In genomic region chr19:49128545-49129237, GRCh38 we compare ENCODE assay signal across 9 cellular contexts. TPM values are rescaled to one million over a fixed set of nuclear protein-coding genes. Genes with fewer than 3 reads are reported as not detected.
DNase-seq lines count a peak whose midpoint lies in the region; ATAC-seq, FAIRE-seq and TF ChIP-seq lines count a peak whose summit lies in the region.
"Had no signal": no experiment of that assay in that cellular context is flagged by ENCODE, and none has a peak within 500 bp of the region (broad histone marks: within the 10 kb centered on the region; RNA-seq: fewer than 3 reads in every experiment).

No MANE protein-coding gene starts in this region.

- H4K5ac ChIP-seq in H1 (ENCODE audit: insufficient read length, low read depth, low read length): no peak overlapping the region

- 0 out of 2 replicates have a peak overlapping the region, but pooled peaks have one; percentile 2 for H3K27ac Mint-ChIP-seq in GM23338

- H3K9me3 ChIP-seq in OCI-LY1 (ENCODE audit: low read length) (no peaks in the 10 kb centered on the region), H1 (ENCODE audit: insufficient read depth in 2 of 2, low read depth in 1 of 2, low read length in 1 of 2) (no peaks in the 10 kb centered on the region)

- 0 out of 2 replicates have a peak overlapping the region, but pooled peaks have one; percentile 39 for H3K27ac ChIP-seq in GM23338 (ENCODE audit: low read depth)
- H3K27ac ChIP-seq in OCI-LY1 (ENCODE audit: low read depth, low read length, poor library complexity, severe bottlenecking): no peak overlapping the region
- no peak overlapping the region for H3K27ac ChIP-seq in H1 (ENCODE audit: low read depth, low read length)

- H3K4me3 ChIP-seq in GM23338 (peak overlapping the region; percentile 69), OCI-LY1 (ENCODE audit: low read depth, low read length, poor library complexity, severe bottlenecking) (peak overlapping the region; percentile 62), H1 (ENCODE audit: extremely low read depth in 1 of 4, insufficient read depth in 2 of 4, low read depth in 3 of 4, low read length in 4 of 4) (peak overlapping the region; percentile 20 to 74 (median 52); a peak in 7 of 8 replicates), retinal pigment epithelial cell (ENCODE audit: low read length) (peak overlapping the region; percentile 37)

- H2BK12ac ChIP-seq in H1 (ENCODE audit: low read depth, low read length): peak overlapping the region; percentile 87; the same call in 1 of the 2 replicates

- DNase-seq in GM23338 (ENCODE audit: low spot score) (no peak), H1 (ENCODE audit: low read depth in 1 of 2, low spot score in 2 of 2) (no peak), retinal pigment epithelial cell (ENCODE audit: low read depth) (no peak), GM13976 (ENCODE audit: low spot score) (no peak)
- DNase-seq in central memory CD4-positive, alpha-beta T cell: no peak

- no peak overlapping the region for H3K4ac ChIP-seq in H1 (replicated peaks; ENCODE audit: insufficient read length, low read depth, low read length)

- no peak for ATAC-seq in GM23338
- ATAC-seq in HG03175 (IDR thresholded peaks at IDR 0.05; ENCODE audit: unreplicated experiment): no peak
- no peak for ATAC-seq in GM21390 (IDR thresholded peaks at IDR 0.05; ENCODE audit: unreplicated experiment)

- H4K8ac ChIP-seq in H1 (ENCODE audit: extremely low read depth, insufficient read depth, low read length): no peak overlapping the region

- in situ Hi-C loops in GM13976 (cut with MboI; ENCODE audit: low sequenced_read_pairs, unreplicated experiment): no loop called here

- peaks cover 27% of the 10 kb centered on the region for H3K4me1 Mint-ChIP-seq in GM23338

- no peak overlapping the region; the same call in 1 of the 2 replicates for H2BK5ac ChIP-seq in H1 (ENCODE audit: low read depth, low read length)

- H3K9ac ChIP-seq in OCI-LY1 (ENCODE audit: low read length): peak overlapping the region; percentile 16; the same call in 1 of the 2 replicates
- H3K9ac ChIP-seq in H1 (replicated peaks in 1 of 4; ENCODE audit: extremely low read depth in 1 of 4, low read depth in 3 of 4, low read length in 3 of 4): peak overlapping the region in 1 of 4 experiments; percentile 47; a peak in 1 of 7 replicates

- H2AFZ ChIP-seq in GM23338 (peak overlapping the region; percentile 100; the same call in 1 of the 2 replicates), OCI-LY1 (ENCODE audit: low read length) (0 out of 2 replicates have a peak overlapping the region, but pooled peaks have one; percentile 56), H1 (ENCODE audit: low read length) (no peak overlapping the region)

- H3K27me3 ChIP-seq in GM23338 (ENCODE audit: insufficient read depth): peaks cover 3% of the 10 kb centered on the region; the same call in 1 of the 2 replicates
- no peaks in the 10 kb centered on the region for H3K27me3 ChIP-seq in OCI-LY1 (ENCODE audit: insufficient read depth, low read length)
- no peaks in the 10 kb centered on the region; a peak in 2 of 7 replicates for H3K27me3 ChIP-seq in H1 (replicated peaks in 1 of 4; ENCODE audit: control insufficient read depth in 3 of 4, extremely low read depth in 1 of 4, insufficient read depth in 3 of 4, low read length in 3 of 4)

- H3K18ac ChIP-seq in H1 (ENCODE audit: extremely low read depth, low read length): peak overlapping the region; percentile 60

- WGBS in H1 (ENCODE audit: extremely low coverage in 1 of 2, insufficient coverage in 1 of 2, insufficient read length in 1 of 2, insufficient replicate concordance in 2 of 2, low coverage in 1 of 2, low lambda C conversion rate in 2 of 2, missing lambda C conversion rate in 1 of 2), 2 experiments: 77% methylated on average over 15 of the region's 15 CpGs; no CpG with 5 or more reads in 1 of the 2 experiments

- no peak overlapping the region for H2BK20ac ChIP-seq in H1 (ENCODE audit: low read length)

- no peak overlapping the region; the same call in 1 of the 2 replicates for H2AK5ac ChIP-seq in H1 (ENCODE audit: low read depth, low read length)

- no peaks in the 10 kb centered on the region for H3K36me3 ChIP-seq in GM23338 (ENCODE audit: insufficient read depth)
- peaks cover 3% of the 10 kb centered on the region; the same call in 1 of the 2 replicates for H3K36me3 ChIP-seq in OCI-LY1 (ENCODE audit: insufficient read depth, low read length)
- H3K36me3 ChIP-seq in H1 (ENCODE audit: control insufficient read depth in 2 of 4, insufficient read depth in 4 of 4, low read length in 3 of 4): peaks cover 0 to 3% (median 0%) of the 10 kb centered on the region in 4 experiments; a peak in 1 of 8 replicates

- H3K79me2 ChIP-seq in GM23338 (replicated peaks; ENCODE audit: insufficient read depth): no peaks in the 10 kb centered on the region
- H3K79me2 ChIP-seq in OCI-LY1 (ENCODE audit: insufficient read depth, low read length): no peaks in the 10 kb centered on the region
- H3K79me2 ChIP-seq in H1 (ENCODE audit: control insufficient read depth in 1 of 2, insufficient read depth in 2 of 2, low read length in 2 of 2): no peaks in the 10 kb centered on the region

- H3K9me3 Mint-ChIP-seq in GM23338: no peaks in the 10 kb centered on the region

- TF ChIP-seq EP300 in H1 (IDR thresholded peaks at IDR 0.05; ENCODE audit: borderline replicate concordance in 1 of 2, low read depth in 2 of 2, low read length in 2 of 2): no peak

- no peak overlapping the region for H3K14ac ChIP-seq in H1 (ENCODE audit: insufficient read length)

- no peak for TF ChIP-seq POLR2A in H1 (IDR thresholded peaks at IDR 0.05; ENCODE audit: control extremely low read depth in 1 of 2, low read depth in 2 of 2, low read length in 2 of 2)

- H4K20me1 ChIP-seq in GM23338 (replicated peaks; ENCODE audit: insufficient read depth): no peaks in the 10 kb centered on the region
- no peaks in the 10 kb centered on the region for H4K20me1 ChIP-seq in OCI-LY1 (ENCODE audit: insufficient read depth, low read length)
- H4K20me1 ChIP-seq in H1 (replicated peaks in 1 of 2; ENCODE audit: control insufficient read depth in 1 of 2, insufficient read depth in 2 of 2, low read length in 2 of 2): peaks cover 0 to 2% of the 10 kb centered on the region in 2 experiments

- no peaks in the 10 kb centered on the region for H3K9me2 ChIP-seq in GM23338 (ENCODE audit: insufficient read depth)
- H3K9me2 ChIP-seq in OCI-LY1 (ENCODE audit: low read depth, low read length): no peaks in the 10 kb centered on the region

- H3F3A ChIP-seq in GM23338 (replicated peaks; ENCODE audit: low read depth): peaks cover 13% of the 10 kb centered on the region; the same call in 1 of the 2 replicates
- no peaks in the 10 kb centered on the region for H3F3A ChIP-seq in OCI-LY1 (ENCODE audit: insufficient read depth, low read length)

- H3K27me3 Mint-ChIP-seq in GM23338 (ENCODE audit: insufficient read depth, low read depth, poor library complexity): peaks cover 8% of the 10 kb centered on the region

- H3K4me3 Mint-ChIP-seq in GM23338: peak overlapping the region; percentile 85

- H3K4me1 ChIP-seq in GM23338 (ENCODE audit: insufficient read depth) (peaks cover 18% of the 10 kb centered on the region), OCI-LY1 (ENCODE audit: insufficient read depth, low read length, severe bottlenecking) (peaks cover 14% of the 10 kb centered on the region), H1 (replicated peaks in 1 of 4; ENCODE audit: control insufficient read depth in 3 of 4, insufficient read depth in 4 of 4, low read length in 3 of 4) (peaks cover 4 to 19% (median 8%) of the 10 kb centered on the region in 4 experiments)

- FAIRE-seq in H1 (lab: Jason Lieb, UNC): no peak

- POLR2A ChIA-PET in H1 (lab: Charles Lee; ENCODE audit: partially characterized antibody): interaction anchor here (1.1 to 2.3 kb wide), 11 partner anchors 8 to 81 kb away, joined by 3 to 17 read pairs (median 6); partner anchors contain the start of gene PPFIA3

- peak overlapping the region; percentile 28 for H2BK120ac ChIP-seq in H1 (replicated peaks; ENCODE audit: low read depth, low read length)

- no peak overlapping the region for H3K23ac ChIP-seq in H1 (ENCODE audit: insufficient read length)

- no peaks in the 10 kb centered on the region for H3K79me1 ChIP-seq in H1 (ENCODE audit: low read depth, low read length)

- peak overlapping the region; percentile 1 for H4K91ac ChIP-seq in H1 (replicated peaks; ENCODE audit: insufficient read length, low read length)

- H2BK15ac ChIP-seq in H1 (ENCODE audit: low read length): peak overlapping the region; percentile 100

- H3K36me3 Mint-ChIP-seq in GM23338 (ENCODE audit: low read depth): peaks cover 5% of the 10 kb centered on the region

- TF ChIP-seq CTCF in GM23338 (conservative IDR thresholded peaks at IDR 0.05; ENCODE audit: low read depth in 2 of 2) (no peak), OCI-LY1 (IDR thresholded peaks at IDR 0.05; ENCODE audit: low read length) (no peak), H1 (IDR thresholded peaks at IDR 0.05; ENCODE audit: control extremely low read depth in 1 of 3, insufficient read depth in 1 of 3, low read depth in 1 of 3, low read length in 3 of 3) (no peak), retinal pigment epithelial cell (conservative IDR thresholded peaks at IDR 0.05; ENCODE audit: low read depth, low read length) (no peak), GM13976 (IDR thresholded peaks at IDR 0.05; ENCODE audit: borderline replicate concordance, control extremely low read depth, extremely low read depth, insufficient read depth, missing control alignments) (no peak)

- H3K23me2 ChIP-seq in H1 (ENCODE audit: low read depth, low read length): peaks cover 13% of the 10 kb centered on the region

- H3K4me2 ChIP-seq in GM23338 (peak overlapping the region; percentile 92), OCI-LY1 (ENCODE audit: low read length) (peak overlapping the region; percentile 84), H1 (ENCODE audit: insufficient read depth in 1 of 2, low read depth in 2 of 2, low read length in 2 of 2) (peak overlapping the region; percentile 93 to 98)

- CTCF ChIA-PET in H1 (lab: Charles Lee; ENCODE audit: partially characterized antibody): interaction anchor here (0.7 to 9.7 kb wide), 17 partner anchors 8 to 136 kb away, joined by 3 to 99 read pairs (median 5); partner anchors contain the start of genes GYS1, LIN7B and RUVBL2

- no peak for TF ChIP-seq RAD21 in H1 (IDR thresholded peaks at IDR 0.05 in 1 of 2, conservative IDR thresholded peaks at IDR 0.05 in 1 of 2; ENCODE audit: low read depth in 2 of 2, low read length in 2 of 2)

- H3K56ac ChIP-seq in H1 (replicated peaks; ENCODE audit: insufficient read length, low read depth, low read length): no peak overlapping the region

RNA-seq across cellular contexts. Expression of gene PPFIA3, which starts 9.3 kb away (rescaled TPM):
- total RNA-seq in GM23338 (2014; rRNA removed; shearing (Covaris generic)): 22.6 and 29.7 TPM in 2 replicates
- polyA plus RNA-seq in GM23338 (2016; fragmentation: Nextera tagmentation; extraction: Ambion mirVana) (21.3 and 25.4 TPM in 2 replicates), H1 (2011; rRNA removed) (15.9 and 28.8 TPM in 2 replicates)
- 25.3 and 28.0 TPM in 2 replicates for total RNA-seq in H1 (2021; fragmentation: NEBNext Ultra II Directional; extraction: Animal tissue kit (Norgen Biotek cat#: 25700))
- 24.4 TPM for polyA plus RNA-seq in H1 (2011; cell fraction: cytosol; rRNA removed)
- 60.9 TPM for polyA plus RNA-seq in H1 (2011; cell fraction: nucleus; rRNA removed)
- polyA plus RNA-seq in H1 (2012, experiment 1 of 2): 19.8 to 30.7 TPM (median 28.0 TPM) in 4 replicates
- polyA plus RNA-seq in H1 (2012, experiment 2 of 2): 23.3 TPM
- 23.1 TPM for polyA plus RNA-seq in H1 (2013, experiment 1 of 2)
- polyA plus RNA-seq in H1 (2013, experiment 2 of 2): 22.3 TPM
- 12.6 and 13.4 TPM in 2 replicates for polyA minus RNA-seq in H1 (2011; rRNA and poly(A)+ RNA removed)
- polyA minus RNA-seq in H1 (2011; cell fraction: cytosol; rRNA and poly(A)+ RNA removed): 15.0 TPM
- 28.2 TPM for polyA minus RNA-seq in H1 (2011; cell fraction: nucleus; rRNA and poly(A)+ RNA removed)

RNA-seq across cellular contexts. Expression of gene C19orf73, which starts 9.7 kb away (rescaled TPM):
- 2.6 and 8.1 TPM in 2 replicates for total RNA-seq in GM23338 (2014; rRNA removed; shearing (Covaris generic))
- polyA plus RNA-seq in GM23338 (2016; fragmentation: Nextera tagmentation; extraction: Ambion mirVana): 8.0 and 9.1 TPM in 2 replicates
- 1.2 and 2.5 TPM in 2 replicates for total RNA-seq in H1 (2021; fragmentation: NEBNext Ultra II Directional; extraction: Animal tissue kit (Norgen Biotek cat#: 25700))
- polyA plus RNA-seq in H1 (2011; rRNA removed): 4.6 and 10.0 TPM in 2 replicates
- polyA plus RNA-seq in H1 (2011; cell fraction: cytosol; rRNA removed): 6.5 TPM
- 10.6 TPM for polyA plus RNA-seq in H1 (2011; cell fraction: nucleus; rRNA removed)
- 1.4 to 3.3 TPM (median 2.6 TPM) in 4 replicates for polyA plus RNA-seq in H1 (2012, experiment 1 of 2)
- polyA plus RNA-seq in H1 (2012, experiment 2 of 2): 1.8 TPM
- polyA plus RNA-seq in H1 (2013, experiment 1 of 2): 3.3 TPM
- 2.7 TPM for polyA plus RNA-seq in H1 (2013, experiment 2 of 2)
- 0.63 and 1.6 TPM in 2 replicates for polyA minus RNA-seq in H1 (2011; rRNA and poly(A)+ RNA removed)
- polyA minus RNA-seq in H1 (2011; cell fraction: cytosol; rRNA and poly(A)+ RNA removed): 1.7 TPM
- 7.8 TPM for polyA minus RNA-seq in H1 (2011; cell fraction: nucleus; rRNA and poly(A)+ RNA removed)

RNA-seq across cellular contexts. Expression of gene LIN7B, which starts 14.5 kb away (rescaled TPM):
- 1.2 and 7.8 TPM in 2 replicates for total RNA-seq in GM23338 (2014; rRNA removed; shearing (Covaris generic))
- polyA plus RNA-seq in GM23338 (2016; fragmentation: Nextera tagmentation; extraction: Ambion mirVana): 8.6 and 10.5 TPM in 2 replicates
- 4.1 and 4.2 TPM in 2 replicates for total RNA-seq in H1 (2021; fragmentation: NEBNext Ultra II Directional; extraction: Animal tissue kit (Norgen Biotek cat#: 25700))
- 4.1 and 6.0 TPM in 2 replicates for polyA plus RNA-seq in H1 (2011; rRNA removed)
- polyA plus RNA-seq in H1 (2011; cell fraction: cytosol; rRNA removed): 4.6 TPM
- polyA plus RNA-seq in H1 (2011; cell fraction: nucleus; rRNA removed): 9.1 TPM
- polyA plus RNA-seq in H1 (2012, experiment 1 of 2): 1.7 to 7.5 TPM (median 4.9 TPM) in 4 replicates
- polyA plus RNA-seq in H1 (2012, experiment 2 of 2): 2.1 TPM
- polyA plus RNA-seq in H1 (2013, experiment 1 of 2): 1.8 TPM
- 2.8 TPM for polyA plus RNA-seq in H1 (2013, experiment 2 of 2)
- polyA minus RNA-seq in H1 (2011; rRNA and poly(A)+ RNA removed): 1.6 and 2.4 TPM in 2 replicates
- polyA minus RNA-seq in H1 (2011; cell fraction: cytosol; rRNA and poly(A)+ RNA removed): not detected
- 3.5 TPM for polyA minus RNA-seq in H1 (2011; cell fraction: nucleus; rRNA and poly(A)+ RNA removed)

RNA-seq across cellular contexts. Expression of gene HRC, which starts 26.5 kb away (rescaled TPM):
- total RNA-seq in GM23338 (2014; rRNA removed; shearing (Covaris generic)): 1.4 and 1.9 TPM in 2 replicates
- polyA plus RNA-seq in GM23338 (2016; fragmentation: Nextera tagmentation; extraction: Ambion mirVana): 2.0 and 2.5 TPM in 2 replicates
- total RNA-seq in H1 (2021; fragmentation: NEBNext Ultra II Directional; extraction: Animal tissue kit (Norgen Biotek cat#: 25700)): 1.8 and 2.3 TPM in 2 replicates
- 2.6 and 6.8 TPM in 2 replicates for polyA plus RNA-seq in H1 (2011; rRNA removed)
- polyA plus RNA-seq in H1 (2011; cell fraction: cytosol; rRNA removed): 10.7 TPM
- 7.4 TPM for polyA plus RNA-seq in H1 (2011; cell fraction: nucleus; rRNA removed)
- polyA plus RNA-seq in H1 (2012, experiment 1 of 2): 1.6 to 4.2 TPM (median 3.0 TPM) in 4 replicates
- 0.50 TPM for polyA plus RNA-seq in H1 (2012, experiment 2 of 2)
- polyA plus RNA-seq in H1 (2013, experiment 1 of 2): 5.9 TPM
- polyA plus RNA-seq in H1 (2013, experiment 2 of 2): 6.1 TPM
- 0.61 and 4.4 TPM in 2 replicates for polyA minus RNA-seq in H1 (2011; rRNA and poly(A)+ RNA removed)
- polyA minus RNA-seq in H1 (2011; cell fraction: cytosol; rRNA and poly(A)+ RNA removed): 1.6 TPM
- polyA minus RNA-seq in H1 (2011; cell fraction: nucleus; rRNA and poly(A)+ RNA removed): 2.0 TPM
- total RNA-seq: T-helper 1 cell treated with Interleukin-12 subunit alpha and Interleukin-12 subunit beta and Interleukin-4 antibody, amounts not matched to agents 30 ng/mL and 1 ng/mL, for 36 hours had no signal

RNA-seq across cellular contexts. Expression of gene TRPM4, which starts 28.9 kb away (rescaled TPM):
- total RNA-seq in GM23338 (2014; rRNA removed; shearing (Covaris generic)): 11.6 and 16.5 TPM in 2 replicates
- polyA plus RNA-seq in GM23338 (2016; fragmentation: Nextera tagmentation; extraction: Ambion mirVana) (25.7 and 30.4 TPM in 2 replicates), H1 (2011; rRNA removed) (13.3 and 21.5 TPM in 2 replicates)
- total RNA-seq in H1 (2021; fragmentation: NEBNext Ultra II Directional; extraction: Animal tissue kit (Norgen Biotek cat#: 25700)): 11.3 and 12.6 TPM in 2 replicates
- polyA plus RNA-seq in H1 (2011; cell fraction: cytosol; rRNA removed): 14.1 TPM
- polyA plus RNA-seq in H1 (2011; cell fraction: nucleus; rRNA removed): 28.9 TPM
- 9.4 to 14.2 TPM (median 13.5 TPM) in 4 replicates for polyA plus RNA-seq in H1 (2012, experiment 1 of 2)
- 6.2 TPM for polyA plus RNA-seq in H1 (2012, experiment 2 of 2)
- 9.1 TPM for polyA plus RNA-seq in H1 (2013, experiment 1 of 2)
- polyA plus RNA-seq in H1 (2013, experiment 2 of 2): 8.2 TPM
- polyA minus RNA-seq in H1 (2011; rRNA and poly(A)+ RNA removed): 5.0 and 6.0 TPM in 2 replicates
- 5.9 TPM for polyA minus RNA-seq in H1 (2011; cell fraction: cytosol; rRNA and poly(A)+ RNA removed)
- 14.8 TPM for polyA minus RNA-seq in H1 (2011; cell fraction: nucleus; rRNA and poly(A)+ RNA removed)
